In the genomic region with DNA sequence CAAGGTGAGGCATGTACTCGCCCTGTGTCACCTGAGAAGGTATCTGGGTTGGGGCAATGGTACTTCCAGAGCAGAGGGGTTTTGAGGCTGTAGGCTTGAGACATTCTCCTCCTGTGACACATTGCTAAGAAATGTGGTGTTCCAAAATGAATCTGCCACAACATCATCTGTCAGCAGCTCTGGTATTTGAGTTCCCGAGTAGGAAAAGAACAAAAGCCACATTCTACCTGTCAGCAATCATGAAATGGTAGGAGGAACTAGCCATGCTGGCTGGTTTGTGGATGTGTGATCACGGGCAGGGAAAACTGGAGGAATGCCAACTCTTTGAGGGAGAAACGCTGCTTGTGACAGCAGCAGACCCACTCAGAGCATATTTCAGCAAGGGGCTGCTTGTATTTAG, we compare ENCODE assay signal across 1 cellular context.
TF ChIP-seq lines count a peak whose summit lies in the region.

No MANE protein-coding gene starts in this region.

TF ChIP-seq in GM23338, 12 proteins besides CTCF, POLR2A, EP300 and RAD21 (continued from another document):
- TF ChIP-seq ZNF462 (CRISPR knock-in tag; IDR thresholded peaks at IDR 0.05): no peak
